Comparison of ENCODE assay signal across 16 cellular contexts in genomic region chr9:96604005-96604320, GRCh38. TPM values are rescaled to one million over a fixed set of nuclear protein-coding genes. Genes with fewer than 3 reads are reported as not detected.
DNase-seq lines count a peak whose midpoint lies in the region; ATAC-seq and TF ChIP-seq lines count a peak whose summit lies in the region.
"Had no signal": no experiment of that assay in that cellular context is flagged by ENCODE, and none has a peak within 500 bp of the region (broad histone marks: within the 10 kb centered on the region; RNA-seq: fewer than 3 reads in every experiment).

No MANE protein-coding gene starts in this region.

- peak; percentile 75 for DNase-seq in AG20443 (ENCODE audit: low spot score)
- DNase-seq in astrocyte of the hippocampus (ENCODE audit: low read depth, low spot score), result peak; percentile 46
- DNase-seq in right atrium auricular region (ENCODE audit: low spot score), result no peak
- peak; percentile 46 to 62 for DNase-seq in gastrocnemius medialis
- no peak for DNase-seq in activated CD8-positive, alpha-beta memory T cell treated with anti-CD3 and anti-CD28 coated beads, Interleukin-2, amount 10 ng/mL, durations not matched to agents 7 days and 5 days
- DNase-seq in NCI-H2107 treated with DMSO at 0.1 percent for 48 hours (lab: John Stamatoyannopoulos, UW; ENCODE audit: unreplicated experiment), result no peak
- no peak for DNase-seq in T-helper 1 cell
- DNase-seq: DMS153, KG1, naive B cell, NCI-H1930, NCI-H774, SIG-M5 had no signal

- H3K27ac Mint-ChIP-seq in activated CD8-positive, alpha-beta memory T cell treated with anti-CD3 and anti-CD28 coated beads, Interleukin-2, amount 10 ng/mL, durations not matched to agents 7 days and 5 days, result no peak overlapping the region
- H3K27ac Mint-ChIP-seq: activated naive CD4-positive, alpha-beta T cell treated with anti-CD3 and anti-CD28 coated beads, Interleukin-2, amount 50 U/mL, for 24 hours; naive B cell; type B pancreatic cell had no signal

- peaks cover 11% of the 10 kb centered on the region for H3K27me3 Mint-ChIP-seq in activated CD8-positive, alpha-beta memory T cell treated with anti-CD3 and anti-CD28 coated beads, Interleukin-2, amount 10 ng/mL, durations not matched to agents 7 days and 5 days
- H3K27me3 Mint-ChIP-seq: type B pancreatic cell had no signal

- H3K4me3 Mint-ChIP-seq in activated CD8-positive, alpha-beta memory T cell treated with anti-CD3 and anti-CD28 coated beads, Interleukin-2, amount 10 ng/mL, durations not matched to agents 7 days and 5 days, result no peak overlapping the region
- H3K4me3 Mint-ChIP-seq: activated naive CD4-positive, alpha-beta T cell treated with anti-CD3 and anti-CD28 coated beads, Interleukin-2, amount 50 U/mL, for 24 hours; naive B cell; type B pancreatic cell had no signal

- CTCF ChIA-PET in activated CD8-positive, alpha-beta memory T cell treated with anti-CD3 and anti-CD28 coated beads, Interleukin-2, amount 10 ng/mL, durations not matched to agents 7 days and 5 days (lab: Charles Lee), result no interaction called here

- no peaks in the 10 kb centered on the region for H3K4me1 Mint-ChIP-seq in activated CD8-positive, alpha-beta memory T cell treated with anti-CD3 and anti-CD28 coated beads, Interleukin-2, amount 10 ng/mL, durations not matched to agents 7 days and 5 days
- H3K4me1 Mint-ChIP-seq: activated naive CD4-positive, alpha-beta T cell treated with anti-CD3 and anti-CD28 coated beads, Interleukin-2, amount 50 U/mL, for 24 hours; naive B cell had no signal

- H3K27me3 ChIP-seq in right atrium auricular region (no peaks in the 10 kb centered on the region), gastrocnemius medialis (no peaks in the 10 kb centered on the region)

- TF ChIP-seq POLR2A in gastrocnemius medialis (IDR thresholded peaks at IDR 0.05), result no peak

- H3K36me3 ChIP-seq in right atrium auricular region, result no peaks in the 10 kb centered on the region
- H3K36me3 ChIP-seq in gastrocnemius medialis, result no peaks in the 10 kb centered on the region

- H3K9me3 ChIP-seq in right atrium auricular region (no peaks in the 10 kb centered on the region), gastrocnemius medialis (no peaks in the 10 kb centered on the region)

- H3K36me3 Mint-ChIP-seq in activated CD8-positive, alpha-beta memory T cell treated with anti-CD3 and anti-CD28 coated beads, Interleukin-2, amount 10 ng/mL, durations not matched to agents 7 days and 5 days, result no peaks in the 10 kb centered on the region
- H3K36me3 Mint-ChIP-seq: activated naive CD4-positive, alpha-beta T cell treated with anti-CD3 and anti-CD28 coated beads, Interleukin-2, amount 50 U/mL, for 24 hours; naive B cell; type B pancreatic cell had no signal

- in situ Hi-C loops in gastrocnemius medialis (cut with MboI; ENCODE audit: low sequenced_read_pairs in 4 of 4), result loop anchor here in 1 of 4 donors (10.0 kb wide), 1 partner anchor 51 kb away; the partner anchor contains the start of gene PRXL2C

- no peaks in the 10 kb centered on the region for H3K9me3 Mint-ChIP-seq in activated CD8-positive, alpha-beta memory T cell treated with anti-CD3 and anti-CD28 coated beads, Interleukin-2, amount 10 ng/mL, durations not matched to agents 7 days and 5 days (ENCODE audit: low read depth)
- H3K9me3 Mint-ChIP-seq: activated naive CD4-positive, alpha-beta T cell treated with anti-CD3 and anti-CD28 coated beads, Interleukin-2, amount 50 U/mL, for 24 hours had no signal

- no peak overlapping the region for H3K4me3 ChIP-seq in right atrium auricular region
- H3K4me3 ChIP-seq in gastrocnemius medialis, result peak overlapping the region; percentile 10 to 37 (median 27)

- no peak for TF ChIP-seq CTCF in right atrium auricular region (IDR thresholded peaks at IDR 0.05)
- no peak for TF ChIP-seq CTCF in gastrocnemius medialis (IDR thresholded peaks at IDR 0.05 in 4 of 5, conservative IDR thresholded peaks at IDR 0.05 in 1 of 5)

- peaks cover 0 to 8% of the 10 kb centered on the region in 2 donors for H3K4me1 ChIP-seq in right atrium auricular region
- peaks cover 7 to 13% of the 10 kb centered on the region in 2 donors for H3K4me1 ChIP-seq in gastrocnemius medialis

- peak; percentile 94 to 95 for ATAC-seq in gastrocnemius medialis
- ATAC-seq in HG03354 (IDR thresholded peaks at IDR 0.05; ENCODE audit: poor library complexity, severe bottlenecking, unreplicated experiment), result no peak
- ATAC-seq in activated CD8-positive, alpha-beta memory T cell treated with anti-CD3 and anti-CD28 coated beads, Interleukin-2, amount 10 ng/mL, durations not matched to agents 7 days and 5 days, result no peak

- H3K27ac ChIP-seq in right atrium auricular region (peak overlapping the region; percentile 20 to 39), gastrocnemius medialis (peak overlapping the region; percentile 73 to 84 (median 78))

- intact Hi-C loops in gastrocnemius medialis (cut with DNase I; ENCODE audit: low total_unique reads), result no loop called here

RNA-seq across cellular contexts. Expression of gene CDC14B, which starts 15.7 kb away (rescaled TPM):
- total RNA-seq in right atrium auricular region, result 10 to 100 TPM; 18.4 to 19.2 TPM
- 1 to 10 TPM; 2.0 to 9.4 (median 5.5) TPM for total RNA-seq in gastrocnemius medialis
- 1 to 10 TPM; 1.1 to 4.8 TPM for total RNA-seq in activated CD8-positive, alpha-beta memory T cell treated with anti-CD3 and anti-CD28 coated beads, Interleukin-2, amount 10 ng/mL, durations not matched to agents 7 days and 5 days

RNA-seq across cellular contexts. Expression of gene PRXL2C, which starts 51.2 kb away (rescaled TPM):
- total RNA-seq in right atrium auricular region (10 to 100 TPM; 14.2 to 22.4 TPM), gastrocnemius medialis (10 to 100 TPM; 16.9 to 29.4 (median 23.8) TPM)
- 10 to 100 TPM in 1 of 2 experiments, 1 to 10 TPM in 1; 7.0 to 10.0 TPM for total RNA-seq in activated CD8-positive, alpha-beta memory T cell treated with anti-CD3 and anti-CD28 coated beads, Interleukin-2, amount 10 ng/mL, durations not matched to agents 7 days and 5 days

Comparison
In these comparisons a context has a peak if more than half of its experiments do, and no peak if none do; other contexts are left out.
1. DNase-seq: peak in AG20443 (single experiment), astrocyte of the hippocampus (single experiment) and gastrocnemius medialis (2 of 2); none in right atrium auricular region (single experiment), activated CD8-positive, alpha-beta memory T cell treated with anti-CD3 and anti-CD28 coated beads, Interleukin-2, amount 10 ng/mL, durations not matched to agents 7 days and 5 days (single experiment), NCI-H2107 treated with DMSO at 0.1 percent for 48 hours (single experiment) and T-helper 1 cell (0 of 5).
2. H3K4me3 ChIP-seq: peak in gastrocnemius medialis (4 of 4); none in right atrium auricular region (0 of 2).
3. ATAC-seq: peak in gastrocnemius medialis (2 of 2); none in HG03354 (single experiment) and activated CD8-positive, alpha-beta memory T cell treated with anti-CD3 and anti-CD28 coated beads, Interleukin-2, amount 10 ng/mL, durations not matched to agents 7 days and 5 days (single experiment).